21 cellular contexts compared by ENCODE assay signal in genomic region chrX:13215729-13216128, GRCh38.
A peak's percentile ranks its signal among the peaks of the same experiment; 100 is the strongest.
DNase-seq lines count a peak whose midpoint lies in the region; ATAC-seq and TF ChIP-seq lines count a peak whose summit lies in the region.
"Had no signal": no experiment of that assay in that cellular context is flagged by ENCODE, and none has a peak within 500 bp of the region (broad histone marks: within the 10 kb centered on the region; RNA-seq: fewer than 3 reads in every experiment).

No MANE protein-coding gene starts in this region.

- H3K4me1 Mint-ChIP-seq in osteocyte (ENCODE audit: unreplicated experiment), result peaks cover 41% of the 10 kb centered on the region
- peaks cover 0 to 2% of the 10 kb centered on the region in 2 donors for H3K4me1 Mint-ChIP-seq in effector memory CD8-positive, alpha-beta T cell (ENCODE audit: low read depth in 2 of 2)
- H3K4me1 Mint-ChIP-seq: central memory CD8-positive, alpha-beta T cell had no signal

- H3K27me3 Mint-ChIP-seq in osteocyte (ENCODE audit: unreplicated experiment), result no peaks in the 10 kb centered on the region
- no peaks in the 10 kb centered on the region for H3K27me3 Mint-ChIP-seq in effector memory CD8-positive, alpha-beta T cell
- H3K27me3 Mint-ChIP-seq: activated CD4-positive, alpha-beta memory T cell treated with anti-CD3 and anti-CD28 coated beads for 36 hours; central memory CD8-positive, alpha-beta T cell had no signal

- H3K27ac ChIP-seq in mesendoderm (ENCODE audit: low read depth, low read length), result no peak overlapping the region
- H3K27ac ChIP-seq: ovary, Peyer's patch, SJSA1, WERI-Rb-1 had no signal

- no peak for ATAC-seq in effector memory CD8-positive, alpha-beta T cell (replicated peaks)
- ATAC-seq: right cardiac atrium had no signal

- peaks cover 4% of the 10 kb centered on the region for H3K9me3 Mint-ChIP-seq in osteocyte (ENCODE audit: unreplicated experiment)
- H3K9me3 Mint-ChIP-seq in effector memory CD8-positive, alpha-beta T cell, result no peaks in the 10 kb centered on the region
- H3K9me3 Mint-ChIP-seq: activated CD4-positive, alpha-beta memory T cell treated with anti-CD3 and anti-CD28 coated beads for 36 hours; central memory CD8-positive, alpha-beta T cell had no signal

- H3K4ac ChIP-seq in mesendoderm (ENCODE audit: low read depth, low read length), result no peak overlapping the region

- H3K9ac ChIP-seq in mesendoderm (ENCODE audit: low read length), result no peak overlapping the region

- H3K27me3 ChIP-seq in mesendoderm (ENCODE audit: insufficient read depth, low read length, poor library complexity), result no peaks in the 10 kb centered on the region
- H3K27me3 ChIP-seq: adrenal gland, ovary, Peyer's patch, SJSA1 had no signal

- no peaks in the 10 kb centered on the region for H3K79me2 ChIP-seq in mesendoderm (ENCODE audit: control insufficient read depth, insufficient read depth, low read length)

- H2BK120ac ChIP-seq in mesendoderm (ENCODE audit: low read depth, low read length), result no peak overlapping the region

- no peak overlapping the region for H3K4me3 ChIP-seq in mesendoderm (ENCODE audit: low read length)
- H3K4me3 ChIP-seq: adrenal gland, ovary, Peyer's patch, SJSA1 had no signal

- DNase-seq in GM03348 (ENCODE audit: low spot score), result peak; percentile 23
- peak; percentile 2 for DNase-seq in amniotic stem cell (lab: John Stamatoyannopoulos, UW)
- peak; percentile 81 for DNase-seq in fibroblast of peridontal ligament (ENCODE audit: extremely low read depth)
- DNase-seq in osteocyte (ENCODE audit: extremely low spot score, unreplicated experiment), result no peak
- no peak for DNase-seq in effector memory CD8-positive, alpha-beta T cell
- no peak for DNase-seq in NCI-H226
- DNase-seq in G401 (ENCODE audit: low spot score), result no peak
- no peak for DNase-seq in mesendoderm
- DNase-seq: activated CD4-positive, alpha-beta memory T cell treated with anti-CD3 and anti-CD28 coated beads for 36 hours; activated gamma-delta T cell treated with Interleukin-2 at 50 U/mL for 16 hours; adrenal gland; effector memory CD4-positive, alpha-beta T cell; hippocampal formation; KG1; NCI-H1694 treated with DMSO at 0.1 percent for 48 hours; ovary; Peyer's patch; right cardiac atrium; WERI-Rb-1 had no signal

- no peaks in the 10 kb centered on the region for H3K4me1 ChIP-seq in mesendoderm (ENCODE audit: control insufficient read depth, low read depth, low read length)
- H3K4me1 ChIP-seq: Peyer's patch had no signal

- H3K4me2 ChIP-seq in mesendoderm (ENCODE audit: low read length), result no peak overlapping the region

- no peaks in the 10 kb centered on the region for H3K36me3 ChIP-seq in mesendoderm (ENCODE audit: control insufficient read depth, insufficient read depth, low read length)
- H3K36me3 ChIP-seq: adrenal gland, ovary, Peyer's patch, SJSA1, WERI-Rb-1 had no signal

- no peak overlapping the region for H3K4me3 Mint-ChIP-seq in osteocyte (ENCODE audit: unreplicated experiment)
- H3K4me3 Mint-ChIP-seq in effector memory CD8-positive, alpha-beta T cell, result no peak overlapping the region
- H3K4me3 Mint-ChIP-seq: activated CD4-positive, alpha-beta memory T cell treated with anti-CD3 and anti-CD28 coated beads for 36 hours; central memory CD8-positive, alpha-beta T cell had no signal

- H3K18ac ChIP-seq in mesendoderm (ENCODE audit: low read length), result no peak overlapping the region

- no peaks in the 10 kb centered on the region for H3K79me1 ChIP-seq in mesendoderm (ENCODE audit: low read length)

- in situ Hi-C loops in G401 (cut with HindIII; ENCODE audit: low sequenced_read_pairs), result no loop called here

- H2BK15ac ChIP-seq in mesendoderm (replicated peaks; ENCODE audit: low read depth), result no peak overlapping the region

- no peak overlapping the region for H3K23ac ChIP-seq in mesendoderm (ENCODE audit: low read length)

- no peaks in the 10 kb centered on the region for H3K36me3 Mint-ChIP-seq in osteocyte (ENCODE audit: unreplicated experiment)
- H3K36me3 Mint-ChIP-seq in effector memory CD8-positive, alpha-beta T cell (ENCODE audit: insufficient read depth), result no peaks in the 10 kb centered on the region
- H3K36me3 Mint-ChIP-seq: activated CD4-positive, alpha-beta memory T cell treated with anti-CD3 and anti-CD28 coated beads for 36 hours had no signal

- WGBS in mesendoderm (ENCODE audit: extremely low coverage, insufficient coverage, low lambda C conversion rate), result no CpG with 5 or more reads among the region's 4 CpGs

- H3K27ac Mint-ChIP-seq in osteocyte (ENCODE audit: unreplicated experiment), result peak overlapping the region; percentile 85
- no peak overlapping the region for H3K27ac Mint-ChIP-seq in effector memory CD8-positive, alpha-beta T cell
- H3K27ac Mint-ChIP-seq: activated CD4-positive, alpha-beta memory T cell treated with anti-CD3 and anti-CD28 coated beads for 36 hours had no signal

- H2AK5ac ChIP-seq in mesendoderm (ENCODE audit: low read length), result no peak overlapping the region

- no peak overlapping the region for H4K8ac ChIP-seq in mesendoderm (ENCODE audit: low read depth, low read length)

- no peak overlapping the region for H4K5ac ChIP-seq in mesendoderm (ENCODE audit: low read length)

- no peak overlapping the region for H3K56ac ChIP-seq in mesendoderm (ENCODE audit: low read length)

- H2BK5ac ChIP-seq in mesendoderm (ENCODE audit: low read length), result no peak overlapping the region

- no peak for TF ChIP-seq CTCF in osteocyte (IDR thresholded peaks at IDR 0.05)

Comparison
In these comparisons a context has a peak if more than half of its experiments do, and no peak if none do; other contexts are left out.
1. DNase-seq: peak in GM03348 (single experiment), amniotic stem cell (single experiment) and fibroblast of peridontal ligament (single experiment); none in osteocyte (single experiment), effector memory CD8-positive, alpha-beta T cell (0 of 3), NCI-H226 (single experiment), G401 (single experiment) and mesendoderm (single experiment).